In genomic region chr3:46671541-46672348, GRCh38 we compare ENCODE assay signal across 21 cellular contexts. TPM values are rescaled to one million over a fixed set of nuclear protein-coding genes. Genes with fewer than 3 reads are reported as not detected.
DNase-seq lines count a peak whose midpoint lies in the region; ATAC-seq, FAIRE-seq and TF ChIP-seq lines count a peak whose summit lies in the region.
"Had no signal": no experiment of that assay in that cellular context is flagged by ENCODE, and none has a peak within 500 bp of the region (broad histone marks: within the 10 kb centered on the region; RNA-seq: fewer than 3 reads in every experiment).

No MANE protein-coding gene starts in this region.

- ATAC-seq in activated CD4-positive, CD25-positive, alpha-beta regulatory T cell treated with anti-CD3 and anti-CD28 coated beads, Interleukin-2, amount 50 U/mL, for 24 hours, result no peak
- ATAC-seq in WTC11, result no peak
- no peak for ATAC-seq in GM21381 (IDR thresholded peaks at IDR 0.05; ENCODE audit: unreplicated experiment)

- CTCF ChIA-PET in WTC11 (lab: Charles Lee), result interaction anchor here (0.9 to 2.5 kb wide), 5 partner anchors 11 to 238 kb away, joined by 3 to 9 read pairs (median 6); partner anchors contain the start of gene ALS2CL

- H3K27ac Mint-ChIP-seq in WTC11, result no peak overlapping the region
- H3K27ac Mint-ChIP-seq: activated CD4-positive, alpha-beta T cell treated with anti-CD3 and anti-CD28 coated beads, Interleukin-2, amount 10 ng/mL, durations not matched to agents 7 days and 5 days had no signal

- intact Hi-C loops in kidney (cut with DNase I), result no loop called here
- intact Hi-C loops in spleen (cut with DNase I; ENCODE audit: low total_unique reads), result no loop called here

- TF ChIP-seq CTCF in WTC11 (IDR thresholded peaks at IDR 0.05), result no peak
- no peak for TF ChIP-seq CTCF in kidney (IDR thresholded peaks at IDR 0.05; ENCODE audit: borderline replicate concordance, extremely low read depth, insufficient read depth)
- no peak for TF ChIP-seq CTCF in spleen (IDR thresholded peaks at IDR 0.05 in 8 of 11, conservative IDR thresholded peaks at IDR 0.05 in 3 of 11)

- H3K9me3 Mint-ChIP-seq in WTC11, result peaks cover 4% of the 10 kb centered on the region
- H3K9me3 Mint-ChIP-seq: activated CD4-positive, alpha-beta T cell treated with anti-CD3 and anti-CD28 coated beads, Interleukin-2, amount 10 ng/mL, durations not matched to agents 7 days and 5 days; central memory CD8-positive, alpha-beta T cell had no signal

- WGBS in spleen, 5 donors, result 81 to 92% (median 89%) methylated on average over 25 of the region's 25 CpGs

- H3K4me1 ChIP-seq in kidney (ENCODE audit: control insufficient read depth in 1 of 2, insufficient read depth in 1 of 2, low read depth in 1 of 2, low read length in 2 of 2), result no peaks in the 10 kb centered on the region
- peaks cover 0 to 18% (median 0%) of the 10 kb centered on the region in 6 donors for H3K4me1 ChIP-seq in spleen
- H3K4me1 ChIP-seq: testis had no signal

- no peaks in the 10 kb centered on the region for H3K4me1 Mint-ChIP-seq in WTC11
- H3K4me1 Mint-ChIP-seq: activated CD4-positive, alpha-beta T cell treated with anti-CD3 and anti-CD28 coated beads, Interleukin-2, amount 10 ng/mL, durations not matched to agents 7 days and 5 days; central memory CD8-positive, alpha-beta T cell had no signal

- peaks cover 3% of the 10 kb centered on the region for H3K36me3 Mint-ChIP-seq in WTC11

- H3K4me3 Mint-ChIP-seq in WTC11, result no peak overlapping the region
- H3K4me3 Mint-ChIP-seq: activated CD4-positive, alpha-beta T cell treated with anti-CD3 and anti-CD28 coated beads, Interleukin-2, amount 10 ng/mL, durations not matched to agents 7 days and 5 days; central memory CD8-positive, alpha-beta T cell had no signal

- no peak overlapping the region for H3K27ac ChIP-seq in kidney (ENCODE audit: low read depth in 2 of 2, low read length in 2 of 2)
- H3K27ac ChIP-seq in spleen, result no peak overlapping the region
- H3K27ac ChIP-seq: BLaER1, skin epidermis, testis had no signal

- H3K9ac ChIP-seq in kidney (ENCODE audit: low read length in 2 of 2), result no peak overlapping the region
- H3K9ac ChIP-seq: BLaER1 had no signal

- no peaks in the 10 kb centered on the region for H3K27me3 Mint-ChIP-seq in WTC11 (ENCODE audit: low read depth)
- H3K27me3 Mint-ChIP-seq: activated CD4-positive, alpha-beta T cell treated with anti-CD3 and anti-CD28 coated beads, Interleukin-2, amount 10 ng/mL, durations not matched to agents 7 days and 5 days; central memory CD8-positive, alpha-beta T cell had no signal

- H3K4me3 ChIP-seq in kidney (ENCODE audit: low read length in 2 of 2), result no peak overlapping the region
- H3K4me3 ChIP-seq in spleen, result no peak overlapping the region
- H3K4me3 ChIP-seq: BLaER1, skin epidermis, testis had no signal

- FAIRE-seq in kidney (lab: Jason Lieb, UNC), result no peak

- H3K36me3 ChIP-seq in kidney (ENCODE audit: control insufficient read depth in 1 of 2, insufficient read depth in 2 of 2, low read length in 2 of 2) (peaks cover 0 to 4% of the 10 kb centered on the region in 2 donors), spleen (peaks cover 0 to 48% (median 8%) of the 10 kb centered on the region in 6 donors)
- H3K36me3 ChIP-seq: BLaER1 had no signal

- H3K9me3 ChIP-seq in kidney (ENCODE audit: control insufficient read depth in 1 of 2, low read length in 2 of 2) (no peaks in the 10 kb centered on the region), spleen (no peaks in the 10 kb centered on the region)
- H3K9me3 ChIP-seq: BLaER1, testis had no signal

- peak; percentile 23 for DNase-seq in activated CD4-positive, CD25-positive, alpha-beta regulatory T cell treated with anti-CD3 and anti-CD28 coated beads, Interleukin-2, amount 50 U/mL, for 72 hours
- DNase-seq in WTC11 (ENCODE audit: low spot score), result peak; percentile 5
- DNase-seq in kidney, result peak; percentile 54
- peak; percentile 60 for DNase-seq in spleen
- no peak for DNase-seq in NCI-H1436 treated with DMSO at 0.1 percent for 48 hours (lab: John Stamatoyannopoulos, UW)
- no peak for DNase-seq in DMS 273 (lab: John Stamatoyannopoulos, UW; ENCODE audit: unreplicated experiment)
- DNase-seq: activated CD4-positive, alpha-beta T cell treated with anti-CD3 and anti-CD28 coated beads, Interleukin-2, amount 10 ng/mL, durations not matched to agents 7 days and 5 days; DMS 273 treated with DMSO at 0.1 percent for 48 hours; NCI-H1105; NCI-H526 treated with DMSO at 0.1 percent for 48 hours; occipital lobe; testis had no signal

- POLR2A ChIA-PET in WTC11 (lab: Charles Lee), result no interaction called here

- no peak for TF ChIP-seq POLR2A in spleen (IDR thresholded peaks at IDR 0.05)

- H3K27me3 ChIP-seq in spleen (replicated peaks in 1 of 7), result no peaks in the 10 kb centered on the region
- H3K27me3 ChIP-seq: BLaER1, testis had no signal

TF ChIP-seq in WTC11, 78 proteins besides CTCF, POLR2A, EP300 and RAD21 (continues in another document):
- no peak for TF ChIP-seq ERG (CRISPR knock-in tag; IDR thresholded peaks at IDR 0.05)
- TF ChIP-seq ETV6 (CRISPR knock-in tag; IDR thresholded peaks at IDR 0.05), result no peak
- TF ChIP-seq JUN (CRISPR knock-in tag; IDR thresholded peaks at IDR 0.05), result no peak
- TF ChIP-seq ATF2 (CRISPR knock-in tag; IDR thresholded peaks at IDR 0.05; ENCODE audit: borderline replicate concordance, low read depth), result no peak
- no peak for TF ChIP-seq ZNF532 (CRISPR knock-in tag; IDR thresholded peaks at IDR 0.05; ENCODE audit: borderline replicate concordance)

RNA-seq across cellular contexts. Expression of gene ALS2CL, which starts 21.7 kb away (rescaled TPM):
- total RNA-seq in WTC11 (2021), result 10.2 to 12.6 TPM (median 11.5 TPM) in 3 replicates
- total RNA-seq in kidney, result 78.9 TPM
- polyA plus RNA-seq in kidney (ENCODE audit: insufficient read depth, low read depth, low replicate concordance), result 43.0 TPM
- total RNA-seq in spleen, result 10 to 100 TPM; 16.3 to 45.7 (median 29.8) TPM
- 10 to 100 TPM in 2 of 3 donors, 1 to 10 TPM in 1; 7.9 to 61.2 (median 34.9) TPM for polyA plus RNA-seq in spleen

RNA-seq across cellular contexts. Expression of gene TMIE, which starts 29.4 kb away (rescaled TPM):
- total RNA-seq in WTC11 (2021) (0.57 to 1.3 TPM (median 0.69 TPM) in 3 replicates), kidney (0.79 TPM), spleen (1 to 10 TPM in 2 of 7 donors, under 1 TPM in 3, not detected in 2; 0.23 to 1.6 (median 0.74) TPM)
- polyA plus RNA-seq in kidney (ENCODE audit: insufficient read depth, low read depth, low replicate concordance) (1.3 TPM), spleen (under 1 TPM; 0.48 to 0.77 (median 0.61) TPM)
- total RNA-seq: A172, H4, OCI-LY7 had no signal

RNA-seq across cellular contexts. Expression of gene PRSS50, which starts 45.9 kb away (rescaled TPM):
- total RNA-seq in WTC11 (2021) (0.70 to 1.4 TPM (median 1.2 TPM) in 3 replicates), kidney (0.35 TPM), spleen (under 1 TPM in 2 of 7 donors, not detected in 5; 0.14 to 0.34 TPM)
- polyA plus RNA-seq in kidney (ENCODE audit: insufficient read depth, low read depth, low replicate concordance) (0.19 TPM), spleen (not detected)
- total RNA-seq: A172; activated CD4-positive, alpha-beta T cell treated with anti-CD3 and anti-CD28 coated beads, Interleukin-2, amount 10 ng/mL, durations not matched to agents 7 days and 5 days; H4; OCI-LY7 had no signal

RNA-seq across cellular contexts. Expression of gene FAM240A, which starts 59.4 kb away (rescaled TPM):
- total RNA-seq in WTC11 (2021), result 0.09 to 0.14 TPM (median 0.13 TPM) in 3 replicates
- 0.44 TPM for total RNA-seq in kidney
- not detected for polyA plus RNA-seq in kidney (ENCODE audit: insufficient read depth, low read depth, low replicate concordance)
- total RNA-seq in spleen, result not detected
- under 1 TPM in 1 of 3 donors, not detected in 2; 0.13 TPM for polyA plus RNA-seq in spleen
- total RNA-seq: A172; activated CD4-positive, alpha-beta T cell treated with anti-CD3 and anti-CD28 coated beads, Interleukin-2, amount 10 ng/mL, durations not matched to agents 7 days and 5 days; H4; mucosa of gallbladder; occipital lobe; OCI-LY7; testis had no signal

Comparison
In these comparisons a context has a peak if more than half of its experiments do, and no peak if none do; other contexts are left out.
1. DNase-seq: peak in activated CD4-positive, CD25-positive, alpha-beta regulatory T cell treated with anti-CD3 and anti-CD28 coated beads, Interleukin-2, amount 50 U/mL, for 72 hours (single experiment), WTC11 (single experiment), kidney (single experiment) and spleen (single experiment); none in NCI-H1436 treated with DMSO at 0.1 percent for 48 hours (single experiment) and DMS 273 (single experiment).